Comparison of ENCODE assay signal across 1 cellular context in the genomic region with DNA sequence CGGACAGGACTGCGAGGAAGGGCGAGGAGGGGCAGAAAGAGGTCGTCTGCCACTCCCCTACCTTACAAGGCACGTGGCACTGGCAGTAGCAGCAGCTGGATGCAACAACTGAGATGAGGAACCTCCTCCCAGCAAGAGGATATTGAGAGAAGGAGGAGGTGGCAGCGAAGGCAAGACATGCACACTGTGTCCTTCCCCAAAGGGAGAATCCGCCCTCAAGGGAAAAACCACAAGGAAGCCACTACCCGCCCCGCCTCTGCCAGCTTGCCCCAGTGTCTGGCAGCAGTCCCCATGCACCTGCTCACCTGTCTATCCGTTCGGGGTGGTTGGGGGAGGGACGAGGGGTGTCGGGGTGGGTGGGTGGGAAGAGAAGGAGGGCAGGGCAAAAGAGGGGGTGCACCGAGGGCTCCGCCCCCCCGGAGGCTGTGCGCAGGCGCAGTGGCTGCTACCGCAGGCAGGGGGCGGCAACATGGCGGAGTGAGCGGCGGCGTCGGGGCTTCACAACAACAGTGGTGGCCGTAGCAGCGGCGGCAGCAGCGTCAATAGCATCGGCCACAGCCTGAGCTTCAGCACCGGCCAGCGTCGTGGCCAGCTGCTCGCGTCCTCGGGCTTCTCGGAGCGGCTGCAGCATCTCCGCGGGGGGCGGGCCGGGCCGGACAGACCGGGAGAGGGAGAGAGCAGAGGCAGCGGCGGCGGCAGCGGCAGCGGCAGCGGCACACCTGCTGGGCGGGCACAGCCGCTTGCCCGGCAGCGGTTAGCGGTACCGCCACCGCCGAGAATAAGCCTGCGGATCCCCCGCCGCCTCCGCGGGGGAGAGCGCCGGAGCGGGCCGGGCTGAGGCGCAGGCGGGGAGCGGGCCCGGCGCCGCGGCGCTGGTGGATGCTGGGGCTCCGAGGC.
TF ChIP-seq lines count a peak whose summit lies in the region.

A gene with protein sequence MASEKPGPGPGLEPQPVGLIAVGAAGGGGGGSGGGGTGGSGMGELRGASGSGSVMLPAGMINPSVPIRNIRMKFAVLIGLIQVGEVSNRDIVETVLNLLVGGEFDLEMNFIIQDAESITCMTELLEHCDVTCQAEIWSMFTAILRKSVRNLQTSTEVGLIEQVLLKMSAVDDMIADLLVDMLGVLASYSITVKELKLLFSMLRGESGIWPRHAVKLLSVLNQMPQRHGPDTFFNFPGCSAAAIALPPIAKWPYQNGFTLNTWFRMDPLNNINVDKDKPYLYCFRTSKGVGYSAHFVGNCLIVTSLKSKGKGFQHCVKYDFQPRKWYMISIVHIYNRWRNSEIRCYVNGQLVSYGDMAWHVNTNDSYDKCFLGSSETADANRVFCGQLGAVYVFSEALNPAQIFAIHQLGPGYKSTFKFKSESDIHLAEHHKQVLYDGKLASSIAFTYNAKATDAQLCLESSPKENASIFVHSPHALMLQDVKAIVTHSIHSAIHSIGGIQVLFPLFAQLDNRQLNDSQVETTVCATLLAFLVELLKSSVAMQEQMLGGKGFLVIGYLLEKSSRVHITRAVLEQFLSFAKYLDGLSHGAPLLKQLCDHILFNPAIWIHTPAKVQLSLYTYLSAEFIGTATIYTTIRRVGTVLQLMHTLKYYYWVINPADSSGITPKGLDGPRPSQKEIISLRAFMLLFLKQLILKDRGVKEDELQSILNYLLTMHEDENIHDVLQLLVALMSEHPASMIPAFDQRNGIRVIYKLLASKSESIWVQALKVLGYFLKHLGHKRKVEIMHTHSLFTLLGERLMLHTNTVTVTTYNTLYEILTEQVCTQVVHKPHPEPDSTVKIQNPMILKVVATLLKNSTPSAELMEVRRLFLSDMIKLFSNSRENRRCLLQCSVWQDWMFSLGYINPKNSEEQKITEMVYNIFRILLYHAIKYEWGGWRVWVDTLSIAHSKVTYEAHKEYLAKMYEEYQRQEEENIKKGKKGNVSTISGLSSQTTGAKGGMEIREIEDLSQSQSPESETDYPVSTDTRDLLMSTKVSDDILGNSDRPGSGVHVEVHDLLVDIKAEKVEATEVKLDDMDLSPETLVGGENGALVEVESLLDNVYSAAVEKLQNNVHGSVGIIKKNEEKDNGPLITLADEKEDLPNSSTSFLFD (N-terminal part only) (plus strand): TSS at position 436 of the 897 bp plus-strand sequence. CDS start 551 bp downstream, outside the sequence.

TF ChIP-seq in K562, 482 proteins besides CTCF, POLR2A, EP300 and RAD21 (continued from another document):
- TF ChIP-seq, protein P1, sequence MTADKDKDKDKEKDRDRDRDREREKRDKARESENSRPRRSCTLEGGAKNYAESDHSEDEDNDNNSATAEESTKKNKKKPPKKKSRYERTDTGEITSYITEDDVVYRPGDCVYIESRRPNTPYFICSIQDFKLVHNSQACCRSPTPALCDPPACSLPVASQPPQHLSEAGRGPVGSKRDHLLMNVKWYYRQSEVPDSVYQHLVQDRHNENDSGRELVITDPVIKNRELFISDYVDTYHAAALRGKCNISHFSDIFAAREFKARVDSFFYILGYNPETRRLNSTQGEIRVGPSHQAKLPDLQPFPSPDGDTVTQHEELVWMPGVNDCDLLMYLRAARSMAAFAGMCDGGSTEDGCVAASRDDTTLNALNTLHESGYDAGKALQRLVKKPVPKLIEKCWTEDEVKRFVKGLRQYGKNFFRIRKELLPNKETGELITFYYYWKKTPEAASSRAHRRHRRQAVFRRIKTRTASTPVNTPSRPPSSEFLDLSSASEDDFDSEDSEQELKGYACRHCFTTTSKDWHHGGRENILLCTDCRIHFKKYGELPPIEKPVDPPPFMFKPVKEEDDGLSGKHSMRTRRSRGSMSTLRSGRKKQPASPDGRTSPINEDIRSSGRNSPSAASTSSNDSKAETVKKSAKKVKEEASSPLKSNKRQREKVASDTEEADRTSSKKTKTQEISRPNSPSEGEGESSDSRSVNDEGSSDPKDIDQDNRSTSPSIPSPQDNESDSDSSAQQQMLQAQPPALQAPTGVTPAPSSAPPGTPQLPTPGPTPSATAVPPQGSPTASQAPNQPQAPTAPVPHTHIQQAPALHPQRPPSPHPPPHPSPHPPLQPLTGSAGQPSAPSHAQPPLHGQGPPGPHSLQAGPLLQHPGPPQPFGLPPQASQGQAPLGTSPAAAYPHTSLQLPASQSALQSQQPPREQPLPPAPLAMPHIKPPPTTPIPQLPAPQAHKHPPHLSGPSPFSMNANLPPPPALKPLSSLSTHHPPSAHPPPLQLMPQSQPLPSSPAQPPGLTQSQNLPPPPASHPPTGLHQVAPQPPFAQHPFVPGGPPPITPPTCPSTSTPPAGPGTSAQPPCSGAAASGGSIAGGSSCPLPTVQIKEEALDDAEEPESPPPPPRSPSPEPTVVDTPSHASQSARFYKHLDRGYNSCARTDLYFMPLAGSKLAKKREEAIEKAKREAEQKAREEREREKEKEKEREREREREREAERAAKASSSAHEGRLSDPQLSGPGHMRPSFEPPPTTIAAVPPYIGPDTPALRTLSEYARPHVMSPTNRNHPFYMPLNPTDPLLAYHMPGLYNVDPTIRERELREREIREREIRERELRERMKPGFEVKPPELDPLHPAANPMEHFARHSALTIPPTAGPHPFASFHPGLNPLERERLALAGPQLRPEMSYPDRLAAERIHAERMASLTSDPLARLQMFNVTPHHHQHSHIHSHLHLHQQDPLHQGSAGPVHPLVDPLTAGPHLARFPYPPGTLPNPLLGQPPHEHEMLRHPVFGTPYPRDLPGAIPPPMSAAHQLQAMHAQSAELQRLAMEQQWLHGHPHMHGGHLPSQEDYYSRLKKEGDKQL (CRISPR knock-in tag; IDR thresholded peaks at IDR 0.05; ENCODE audit: borderline replicate concordance): no peak
- TF ChIP-seq ZKSCAN3 (CRISPR knock-in tag; IDR thresholded peaks at IDR 0.05) (no peak), DMBX1 (CRISPR knock-in tag; IDR thresholded peaks at IDR 0.05; ENCODE audit: borderline replicate concordance) (no peak), POLR2AphosphoS5 (IDR thresholded peaks at IDR 0.05; ENCODE audit: control insufficient read depth, insufficient read depth, low read depth, low read length) (no peak), MAZ (CRISPR knock-in tag; conservative IDR thresholded peaks at IDR 0.05 in 1 of 2, IDR thresholded peaks at IDR 0.05 in 1 of 2) (0 out of 4 replicates have a peak, but pooled peaks of 1 of the 2 experiments have one; percentile 24), ERF (CRISPR knock-in tag; IDR thresholded peaks at IDR 0.05) (no peak), HNRNPH1 (optimal IDR thresholded peaks at IDR 0.05; ENCODE audit: low read depth, low read length) (no peak), PHF21A (IDR thresholded peaks at IDR 0.05; ENCODE audit: borderline replicate concordance, low read depth) (no peak), TBL1XR1 (IDR thresholded peaks at IDR 0.05; ENCODE audit: low read length in 2 of 2) (no peak), YY1 (IDR thresholded peaks at IDR 0.05; ENCODE audit: borderline replicate concordance in 1 of 3, control insufficient read depth in 1 of 3, extremely low read depth in 1 of 3, insufficient read depth in 3 of 3, insufficient read length in 1 of 3, insufficient replicate concordance in 2 of 3, low read depth in 1 of 3, low read length in 2 of 3) (peak in 1 of 3 experiments; percentile 71), BCOR (IDR thresholded peaks at IDR 0.05) (no peak), KLF13 (tag; IDR thresholded peaks at IDR 0.05; ENCODE audit: borderline replicate concordance, low read depth) (no peak), PHF8 (IDR thresholded peaks at IDR 0.05; ENCODE audit: borderline replicate concordance, low read length) (peak; percentile 23; the same call in 1 of the 2 replicates), SAP30 (IDR thresholded peaks at IDR 0.05; ENCODE audit: borderline replicate concordance, insufficient read depth, low read depth, low read length, poor library complexity, severe bottlenecking) (no peak), ARID2 (IDR thresholded peaks at IDR 0.05) (no peak), GATAD2B (IDR thresholded peaks at IDR 0.05; ENCODE audit: borderline replicate concordance) (no peak), HMG20A (CRISPR knock-in tag; conservative IDR thresholded peaks at IDR 0.05) (no peak), KAT2B (IDR thresholded peaks at IDR 0.05; ENCODE audit: low read depth, low read length) (no peak), NRF1 (conservative IDR thresholded peaks at IDR 0.05 in 1 of 2, IDR thresholded peaks at IDR 0.05 in 1 of 2) (peak; percentile 83 to 86), FOXK2 (conservative IDR thresholded peaks at IDR 0.05 in 1 of 2, IDR thresholded peaks at IDR 0.05 in 1 of 2; ENCODE audit: low read depth in 2 of 2) (no peak), BMI1 (IDR thresholded peaks at IDR 0.05; ENCODE audit: low read length) (no peak), KLF1 (tag; IDR thresholded peaks at IDR 0.05) (no peak), NFE2L1 (tag; IDR thresholded peaks at IDR 0.05; ENCODE audit: borderline replicate concordance, low read depth) (no peak), ZNF134 (CRISPR knock-in tag; conservative IDR thresholded peaks at IDR 0.05) (no peak)
- TF ChIP-seq, protein P2, sequence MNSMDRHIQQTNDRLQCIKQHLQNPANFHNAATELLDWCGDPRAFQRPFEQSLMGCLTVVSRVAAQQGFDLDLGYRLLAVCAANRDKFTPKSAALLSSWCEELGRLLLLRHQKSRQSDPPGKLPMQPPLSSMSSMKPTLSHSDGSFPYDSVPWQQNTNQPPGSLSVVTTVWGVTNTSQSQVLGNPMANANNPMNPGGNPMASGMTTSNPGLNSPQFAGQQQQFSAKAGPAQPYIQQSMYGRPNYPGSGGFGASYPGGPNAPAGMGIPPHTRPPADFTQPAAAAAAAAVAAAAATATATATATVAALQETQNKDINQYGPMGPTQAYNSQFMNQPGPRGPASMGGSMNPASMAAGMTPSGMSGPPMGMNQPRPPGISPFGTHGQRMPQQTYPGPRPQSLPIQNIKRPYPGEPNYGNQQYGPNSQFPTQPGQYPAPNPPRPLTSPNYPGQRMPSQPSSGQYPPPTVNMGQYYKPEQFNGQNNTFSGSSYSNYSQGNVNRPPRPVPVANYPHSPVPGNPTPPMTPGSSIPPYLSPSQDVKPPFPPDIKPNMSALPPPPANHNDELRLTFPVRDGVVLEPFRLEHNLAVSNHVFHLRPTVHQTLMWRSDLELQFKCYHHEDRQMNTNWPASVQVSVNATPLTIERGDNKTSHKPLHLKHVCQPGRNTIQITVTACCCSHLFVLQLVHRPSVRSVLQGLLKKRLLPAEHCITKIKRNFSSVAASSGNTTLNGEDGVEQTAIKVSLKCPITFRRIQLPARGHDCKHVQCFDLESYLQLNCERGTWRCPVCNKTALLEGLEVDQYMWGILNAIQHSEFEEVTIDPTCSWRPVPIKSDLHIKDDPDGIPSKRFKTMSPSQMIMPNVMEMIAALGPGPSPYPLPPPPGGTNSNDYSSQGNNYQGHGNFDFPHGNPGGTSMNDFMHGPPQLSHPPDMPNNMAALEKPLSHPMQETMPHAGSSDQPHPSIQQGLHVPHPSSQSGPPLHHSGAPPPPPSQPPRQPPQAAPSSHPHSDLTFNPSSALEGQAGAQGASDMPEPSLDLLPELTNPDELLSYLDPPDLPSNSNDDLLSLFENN (IDR thresholded peaks at IDR 0.05; ENCODE audit: low read depth in 2 of 2, low read length in 2 of 2): no peak
- TF ChIP-seq, protein P3, sequence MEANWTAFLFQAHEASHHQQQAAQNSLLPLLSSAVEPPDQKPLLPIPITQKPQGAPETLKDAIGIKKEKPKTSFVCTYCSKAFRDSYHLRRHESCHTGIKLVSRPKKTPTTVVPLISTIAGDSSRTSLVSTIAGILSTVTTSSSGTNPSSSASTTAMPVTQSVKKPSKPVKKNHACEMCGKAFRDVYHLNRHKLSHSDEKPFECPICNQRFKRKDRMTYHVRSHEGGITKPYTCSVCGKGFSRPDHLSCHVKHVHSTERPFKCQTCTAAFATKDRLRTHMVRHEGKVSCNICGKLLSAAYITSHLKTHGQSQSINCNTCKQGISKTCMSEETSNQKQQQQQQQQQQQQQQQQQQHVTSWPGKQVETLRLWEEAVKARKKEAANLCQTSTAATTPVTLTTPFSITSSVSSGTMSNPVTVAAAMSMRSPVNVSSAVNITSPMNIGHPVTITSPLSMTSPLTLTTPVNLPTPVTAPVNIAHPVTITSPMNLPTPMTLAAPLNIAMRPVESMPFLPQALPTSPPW (CRISPR knock-in tag; IDR thresholded peaks at IDR 0.05): peak; percentile 65
- TF ChIP-seq, protein P4, sequence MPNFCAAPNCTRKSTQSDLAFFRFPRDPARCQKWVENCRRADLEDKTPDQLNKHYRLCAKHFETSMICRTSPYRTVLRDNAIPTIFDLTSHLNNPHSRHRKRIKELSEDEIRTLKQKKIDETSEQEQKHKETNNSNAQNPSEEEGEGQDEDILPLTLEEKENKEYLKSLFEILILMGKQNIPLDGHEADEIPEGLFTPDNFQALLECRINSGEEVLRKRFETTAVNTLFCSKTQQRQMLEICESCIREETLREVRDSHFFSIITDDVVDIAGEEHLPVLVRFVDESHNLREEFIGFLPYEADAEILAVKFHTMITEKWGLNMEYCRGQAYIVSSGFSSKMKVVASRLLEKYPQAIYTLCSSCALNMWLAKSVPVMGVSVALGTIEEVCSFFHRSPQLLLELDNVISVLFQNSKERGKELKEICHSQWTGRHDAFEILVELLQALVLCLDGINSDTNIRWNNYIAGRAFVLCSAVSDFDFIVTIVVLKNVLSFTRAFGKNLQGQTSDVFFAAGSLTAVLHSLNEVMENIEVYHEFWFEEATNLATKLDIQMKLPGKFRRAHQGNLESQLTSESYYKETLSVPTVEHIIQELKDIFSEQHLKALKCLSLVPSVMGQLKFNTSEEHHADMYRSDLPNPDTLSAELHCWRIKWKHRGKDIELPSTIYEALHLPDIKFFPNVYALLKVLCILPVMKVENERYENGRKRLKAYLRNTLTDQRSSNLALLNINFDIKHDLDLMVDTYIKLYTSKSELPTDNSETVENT (CRISPR knock-in tag; IDR thresholded peaks at IDR 0.05): no peak
